8 cellular contexts compared by ENCODE assay signal in the genomic region with DNA sequence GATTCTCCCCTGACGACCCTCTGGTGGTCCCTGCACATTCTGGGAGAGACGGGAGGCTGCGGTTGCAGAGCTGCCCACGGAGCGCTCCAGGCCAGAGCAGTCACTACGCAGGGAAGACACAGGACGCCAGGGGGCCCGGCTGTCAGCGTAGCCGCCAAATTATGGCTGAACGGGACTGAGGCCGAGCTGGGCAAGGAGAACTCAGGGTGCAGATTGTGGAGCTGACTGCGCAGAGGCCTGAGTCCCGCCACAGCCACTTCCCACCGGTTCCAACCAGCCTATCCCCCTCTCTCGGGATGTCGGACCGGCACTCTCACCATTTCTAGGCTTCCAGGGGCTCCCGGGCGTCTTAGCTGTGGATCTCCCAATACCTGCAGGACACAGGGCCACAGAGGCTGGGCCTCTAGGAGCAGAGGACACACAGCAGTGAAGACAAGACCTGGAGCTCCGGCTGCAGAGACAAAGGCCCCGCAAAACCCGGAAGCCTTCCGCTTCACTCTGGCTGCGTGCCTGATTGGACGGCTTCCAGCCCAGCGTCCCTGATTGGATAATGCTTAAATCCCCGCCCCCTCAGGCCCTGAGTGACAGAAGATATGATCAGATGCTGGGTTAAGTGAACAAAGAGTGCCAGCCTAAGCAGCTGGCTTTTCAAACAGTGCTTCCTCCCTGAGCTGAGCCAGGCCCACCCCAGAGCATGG. TPM values are rescaled to one million over a fixed set of nuclear protein-coding genes. Genes with fewer than 3 reads are reported as not detected.
DNase-seq lines count a peak whose midpoint lies in the region; ATAC-seq and TF ChIP-seq lines count a peak whose summit lies in the region.

Gene ZNF737, minus strand, starts transcription at position 461 of the 698 bp plus-strand sequence. Its CDS starts 141 bp downstream, at position 320.

- peak; percentile 94 for ATAC-seq in HG02938 (IDR thresholded peaks at IDR 0.05; ENCODE audit: unreplicated experiment)
- peak; percentile 97 for ATAC-seq in activated CD4-positive, alpha-beta T cell treated with anti-CD3 and anti-CD28 coated beads for 36 hours

- CTCF ChIA-PET in activated CD4-positive, alpha-beta T cell treated with anti-CD3 and anti-CD28 coated beads for 36 hours (lab: Charles Lee) = interaction anchor here (0.6 to 1.1 kb wide), 4 partner anchors 13 to 566 kb away, joined by 3 to 4 read pairs (median 3); partner anchors contain the start of genes ZNF430 and ZNF66

- POLR2A ChIA-PET in activated CD4-positive, alpha-beta T cell treated with anti-CD3 and anti-CD28 coated beads for 36 hours (lab: Charles Lee) = interaction anchor here (0.5 to 2.0 kb wide), 7 partner anchors 94 to 576 kb away, joined by 3 to 9 read pairs (median 3); partner anchors contain the start of genes ZNF431, ZNF626, ZNF66 and ZNF85

- intact Hi-C loops in activated CD4-positive, alpha-beta T cell treated with anti-CD3 and anti-CD28 coated beads for 36 hours (cut with DNase I, micrococcal nuclease) = loop anchor here (1.0 to 10.0 kb wide), 11 partner anchors 96 to 576 kb away; partner anchors contain the start of genes ZNF430 (in 2 of the 2), ZNF626 (in 2 of the 2), ZNF66 (in 2 of the 2) and ZNF85 (in 1 of the 2)

- peak within 1 kb of the TSS; percentile 98 for H3K4me3 Mint-ChIP-seq in activated CD4-positive, alpha-beta T cell treated with anti-CD3 and anti-CD28 coated beads for 36 hours
- H3K4me3 Mint-ChIP-seq in chondrocyte (ENCODE audit: unreplicated experiment) = peak within 1 kb of the TSS; percentile 98

- H3K27me3 Mint-ChIP-seq in activated CD4-positive, alpha-beta T cell treated with anti-CD3 and anti-CD28 coated beads for 36 hours = no peaks in the 10 kb centered on the region
- no peaks in the 10 kb centered on the region for H3K27me3 Mint-ChIP-seq in chondrocyte (ENCODE audit: low read depth)

- DNase-seq in NCI-H345 (lab: John Stamatoyannopoulos, UW) (peak; percentile 41), NCI-H345 treated with DMSO at 0.1 percent for 48 hours (lab: John Stamatoyannopoulos, UW; ENCODE audit: unreplicated experiment) (no peak), NCI-H2081 (lab: John Stamatoyannopoulos, UW) (peak; percentile 96), chondrocyte (ENCODE audit: low spot score) (peak; percentile 97), kidney glomerular epithelial cell (lab: John Stamatoyannopoulos, UW) (peak; percentile 92)
- peak; percentile 97 for DNase-seq in activated CD4-positive, alpha-beta T cell treated with anti-CD3 and anti-CD28 coated beads for 36 hours
- peak; percentile 94 for DNase-seq in stimulated activated CD4-positive, alpha-beta T cell treated with anti-CD3 and anti-CD28 coated beads, Interleukin-15, amount 100 ng/mL, for 24 hours

- peak; percentile 75 for TF ChIP-seq CTCF in chondrocyte (IDR thresholded peaks at IDR 0.05)

- H3K4me1 Mint-ChIP-seq in activated CD4-positive, alpha-beta T cell treated with anti-CD3 and anti-CD28 coated beads for 36 hours = peaks cover 19% of the 10 kb centered on the region
- H3K4me1 Mint-ChIP-seq in chondrocyte (ENCODE audit: low read depth) = peaks cover 19% of the 10 kb centered on the region

- H3K9me3 Mint-ChIP-seq in activated CD4-positive, alpha-beta T cell treated with anti-CD3 and anti-CD28 coated beads for 36 hours (ENCODE audit: low read depth) = peaks cover 35% of the 10 kb centered on the region
- H3K9me3 Mint-ChIP-seq in chondrocyte (ENCODE audit: low read depth) = peaks cover 41% of the 10 kb centered on the region

- peaks cover 45% of the 10 kb centered on the region for H3K36me3 Mint-ChIP-seq in activated CD4-positive, alpha-beta T cell treated with anti-CD3 and anti-CD28 coated beads for 36 hours (ENCODE audit: low read depth)
- peaks cover 32% of the 10 kb centered on the region for H3K36me3 Mint-ChIP-seq in chondrocyte (ENCODE audit: low read depth)

- peak within 1 kb of the TSS; percentile 98 for H3K27ac Mint-ChIP-seq in activated CD4-positive, alpha-beta T cell treated with anti-CD3 and anti-CD28 coated beads for 36 hours
- peak within 1 kb of the TSS; percentile 99 for H3K27ac Mint-ChIP-seq in chondrocyte (ENCODE audit: unreplicated experiment)

RNA-seq across cellular contexts. Expression of gene ZNF737, which starts in this region (rescaled TPM):
- 10 to 100 TPM; 13.9 to 16.4 TPM for total RNA-seq in activated CD4-positive, alpha-beta T cell treated with anti-CD3 and anti-CD28 coated beads for 36 hours
- total RNA-seq in chondrocyte = 5.8 to 14.7 TPM (median 7.0 TPM) in 3 replicates
